In the genomic region with DNA sequence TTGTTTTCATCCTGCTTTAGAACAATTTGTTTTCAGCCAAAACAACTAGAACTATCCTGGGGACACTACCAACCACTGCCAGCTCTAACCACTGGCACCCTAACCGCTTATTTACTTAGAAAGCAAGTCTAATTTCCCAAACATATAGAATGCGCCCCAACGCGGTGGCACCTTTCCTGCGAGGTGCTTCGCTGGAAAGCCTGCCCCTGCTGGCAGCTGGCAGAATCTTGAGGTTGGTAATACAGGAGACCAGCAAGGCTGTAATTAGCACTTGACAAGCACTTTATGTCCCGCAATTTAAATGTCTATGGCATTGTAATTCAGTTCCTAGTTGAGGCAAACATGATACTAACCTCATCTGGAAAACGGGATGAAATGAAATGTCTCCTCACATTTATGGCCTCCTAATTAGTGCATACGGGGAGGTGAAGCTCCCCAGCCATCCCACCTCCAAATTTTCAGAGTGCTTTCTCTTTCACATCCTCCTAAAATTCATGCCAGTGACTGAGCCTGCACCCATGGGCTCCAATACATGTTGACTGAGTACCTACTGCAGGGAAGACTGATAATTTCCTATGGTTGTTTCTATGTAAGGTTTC, we compare ENCODE assay signal across 12 cellular contexts. TPM values are rescaled to one million over a fixed set of nuclear protein-coding genes. Genes with fewer than 3 reads are reported as not detected.
A peak's percentile ranks its signal among the peaks of the same experiment; 100 is the strongest.
DNase-seq lines count a peak whose midpoint lies in the region; ATAC-seq, FAIRE-seq and TF ChIP-seq lines count a peak whose summit lies in the region.
"Had no signal": no experiment of that assay in that cellular context is flagged by ENCODE, and none has a peak within 500 bp of the region (broad histone marks: within the 10 kb centered on the region; RNA-seq: fewer than 3 reads in every experiment).

No MANE protein-coding gene starts in this region.

- H3K4me1 Mint-ChIP-seq in nephron progenitor cell: no peaks in the 10 kb centered on the region
- H3K4me1 Mint-ChIP-seq: stimulated activated effector memory CD8-positive, alpha-beta T cell treated with anti-CD3 and anti-CD28 coated beads, Interleukin-12 subunit alpha, Interleukin-12 subunit beta, amount 100 ng/mL, for 72 hours had no signal

- peak; percentile 73 for TF ChIP-seq CTCF in bronchial epithelial cell (IDR thresholded peaks at IDR 0.05; ENCODE audit: insufficient read depth, low read length, severe bottlenecking)
- peak; percentile 53 for TF ChIP-seq CTCF in nephron progenitor cell (IDR thresholded peaks at IDR 0.05)

- H3K27me3 ChIP-seq in bronchial epithelial cell (ENCODE audit: control insufficient read depth, insufficient read depth, low read length): peaks cover 8% of the 10 kb centered on the region
- H3K27me3 ChIP-seq: BLaER1 treated with 17β-estradiol and CSF1 and Interleukin-3, amounts not matched to agents 10 nM and 100 nM had no signal

- H3K36me3 ChIP-seq in bronchial epithelial cell (ENCODE audit: control insufficient read depth, insufficient read depth, low read length): no peaks in the 10 kb centered on the region
- H3K36me3 ChIP-seq: BLaER1 treated with 17β-estradiol and CSF1 and Interleukin-3, amounts not matched to agents 10 nM and 100 nM had no signal

- ATAC-seq in GM18517 (IDR thresholded peaks at IDR 0.05; ENCODE audit: unreplicated experiment): no peak
- ATAC-seq: stimulated activated effector memory CD8-positive, alpha-beta T cell treated with anti-CD3 and anti-CD28 coated beads, Interleukin-12 subunit alpha, Interleukin-12 subunit beta, amount 100 ng/mL, for 72 hours had no signal

- H3K27ac Mint-ChIP-seq in nephron progenitor cell: no peak overlapping the region
- H3K27ac Mint-ChIP-seq: stimulated activated effector memory CD8-positive, alpha-beta T cell treated with anti-CD3 and anti-CD28 coated beads, Interleukin-12 subunit alpha, Interleukin-12 subunit beta, amount 100 ng/mL, for 72 hours had no signal

- no peak for FAIRE-seq in bronchial epithelial cell (lab: Jason Lieb, UNC)

- H3K4me3 ChIP-seq in bronchial epithelial cell (ENCODE audit: low read depth, low read length): no peak overlapping the region
- H3K4me3 ChIP-seq: BLaER1 treated with 17β-estradiol and CSF1 and Interleukin-3, amounts not matched to agents 10 nM and 100 nM had no signal

- H3K36me3 Mint-ChIP-seq in nephron progenitor cell (ENCODE audit: low read depth): no peaks in the 10 kb centered on the region
- H3K36me3 Mint-ChIP-seq: stimulated activated effector memory CD8-positive, alpha-beta T cell treated with anti-CD3 and anti-CD28 coated beads, Interleukin-12 subunit alpha, Interleukin-12 subunit beta, amount 100 ng/mL, for 72 hours had no signal

- H3K27me3 Mint-ChIP-seq in nephron progenitor cell (ENCODE audit: low read depth, poor library complexity): peaks cover 34% of the 10 kb centered on the region

- peaks cover 18% of the 10 kb centered on the region for H3K9me3 Mint-ChIP-seq in nephron progenitor cell
- H3K9me3 Mint-ChIP-seq: stimulated activated effector memory CD8-positive, alpha-beta T cell treated with anti-CD3 and anti-CD28 coated beads, Interleukin-12 subunit alpha, Interleukin-12 subunit beta, amount 100 ng/mL, for 72 hours had no signal

- DNase-seq in SIG-M5 treated with dmso at 0.1 percent for 504 hours (lab: John Stamatoyannopoulos, UW; ENCODE audit: unreplicated experiment) (peak; percentile 6), SIG-M5 (lab: John Stamatoyannopoulos, UW) (no peak), HT-29 (ENCODE audit: low spot score) (peak; percentile 35), bronchial epithelial cell (ENCODE audit: low read depth) (peak; percentile 30), nephron progenitor cell (peak; percentile 31), SKM-1 treated with dmso at 0.1 percent for 144 hours (lab: John Stamatoyannopoulos, UW; ENCODE audit: unreplicated experiment) (no peak), NCI-H1092 (lab: John Stamatoyannopoulos, UW) (no peak)
- DNase-seq: activated CD4-positive, CD25-positive, alpha-beta regulatory T cell had no signal

- H3K4me3 Mint-ChIP-seq in nephron progenitor cell: no peak overlapping the region
- H3K4me3 Mint-ChIP-seq: stimulated activated effector memory CD8-positive, alpha-beta T cell treated with anti-CD3 and anti-CD28 coated beads, Interleukin-12 subunit alpha, Interleukin-12 subunit beta, amount 100 ng/mL, for 72 hours had no signal

RNA-seq across cellular contexts. Expression of gene GABBR2, which starts 30.4 kb away (rescaled TPM):
- not detected in 2 replicates for total RNA-seq in HT-29 (2014; rRNA removed; shearing (Covaris generic))
- not detected in 2 replicates for total RNA-seq in bronchial epithelial cell
- total RNA-seq: M059J had no signal

Comparison
In these comparisons a context has a peak if more than half of its experiments do, and no peak if none do; other contexts are left out.
1. DNase-seq: peak in SIG-M5 treated with dmso at 0.1 percent for 504 hours (single experiment), HT-29 (single experiment), bronchial epithelial cell (single experiment) and nephron progenitor cell (single experiment); none in SIG-M5 (single experiment), SKM-1 treated with dmso at 0.1 percent for 144 hours (single experiment) and NCI-H1092 (single experiment).